17 cellular contexts compared by ENCODE assay signal in genomic region chr6:21752054-21752811, GRCh38.
DNase-seq lines count a peak whose midpoint lies in the region; ATAC-seq and TF ChIP-seq lines count a peak whose summit lies in the region.
"Had no signal": no experiment of that assay in that cellular context is flagged by ENCODE, and none has a peak within 500 bp of the region (broad histone marks: within the 10 kb centered on the region; RNA-seq: fewer than 3 reads in every experiment).

No MANE protein-coding gene starts in this region.

- 80% methylated on average over 4 of the region's 4 CpGs for WGBS in right lobe of liver (ENCODE audit: insufficient coverage, low coverage, low lambda C conversion rate, missing lambda C conversion rate)

- POLR2A ChIA-PET in HEK293 (lab: Yijun Ruan, JAX): interaction anchor here (0.7 to 8.1 kb wide), 3 partner anchors 8 to 159 kb away, joined by 3 to 141 read pairs (median 4); partner anchors contain the start of gene SOX4

- peak overlapping the region; percentile 26; the same call in 1 of the 2 replicates for H3K27ac ChIP-seq in HEK293 (ENCODE audit: extremely low read depth, low read depth, low read length)
- no peak overlapping the region for H3K27ac ChIP-seq in right lobe of liver
- H3K27ac ChIP-seq: left ventricle myocardium inferior had no signal

- no peak for TF ChIP-seq CTCF in AG10803 (conservative IDR thresholded peaks at IDR 0.05; ENCODE audit: low read length)
- TF ChIP-seq CTCF in HEK293 (tag by site-specific recombination; IDR thresholded peaks at IDR 0.05): no peak
- TF ChIP-seq CTCF in right lobe of liver (IDR thresholded peaks at IDR 0.05): no peak

- intact Hi-C loops in right lobe of liver (cut with DNase I): no loop called here

- no peaks in the 10 kb centered on the region for H3K9me3 ChIP-seq in HEK293 (ENCODE audit: control insufficient read depth, insufficient read depth, low read depth, low read length)
- H3K9me3 ChIP-seq in adipocyte (ENCODE audit: control insufficient read depth, low read length): no peaks in the 10 kb centered on the region
- no peaks in the 10 kb centered on the region for H3K9me3 ChIP-seq in right lobe of liver
- H3K9me3 ChIP-seq: left ventricle myocardium inferior had no signal

- TF ChIP-seq POLR2A in right lobe of liver (IDR thresholded peaks at IDR 0.05): no peak

- H3K4me3 ChIP-seq in AG10803 (ENCODE audit: low read length) (no peak overlapping the region), HEK293 (ENCODE audit: low read depth, low read length) (no peak overlapping the region), adipocyte (ENCODE audit: low read length) (no peak overlapping the region), right lobe of liver (no peak overlapping the region)
- H3K4me3 ChIP-seq: left ventricle myocardium inferior had no signal

- H3K9ac ChIP-seq in adipocyte (ENCODE audit: low read length): no peak overlapping the region

- H3K27me3 ChIP-seq in adipocyte (replicated peaks; ENCODE audit: control insufficient read depth, insufficient read depth, low read length): no peaks in the 10 kb centered on the region
- H3K27me3 ChIP-seq in right lobe of liver: no peaks in the 10 kb centered on the region

- H3K4me1 ChIP-seq in HEK293 (ENCODE audit: control insufficient read depth, insufficient read depth, low read length) (peaks cover 63% of the 10 kb centered on the region), adipocyte (ENCODE audit: control insufficient read depth, insufficient read depth, low read length) (no peaks in the 10 kb centered on the region), right lobe of liver (no peaks in the 10 kb centered on the region)

- H3K36me3 ChIP-seq in HEK293 (ENCODE audit: control insufficient read depth in 2 of 2, insufficient read depth in 1 of 2, low read length in 2 of 2) (no peaks in the 10 kb centered on the region), adipocyte (ENCODE audit: control insufficient read depth, insufficient read depth, low read length, severe bottlenecking) (no peaks in the 10 kb centered on the region), right lobe of liver (no peaks in the 10 kb centered on the region)
- H3K36me3 ChIP-seq: left ventricle myocardium inferior had no signal

- CTCF ChIA-PET in HEK293 (lab: Yijun Ruan, JAX): interaction anchor here (0.5 to 0.7 kb wide), 4 partner anchors 127 to 312 kb away, joined by 4 to 5 read pairs (median 4); no protein-coding TSS in a partner anchor

- in situ Hi-C loops in ACHN (cut with HindIII; ENCODE audit: low pct_ligation_motif_present, low pct_unique_long_range_greater_than_20kb, low sequenced_read_pairs): no loop called here

- peak; percentile 27 for DNase-seq in AG10803 (ENCODE audit: low read depth)
- DNase-seq in adipocyte (ENCODE audit: low read depth): peak; percentile 7
- DNase-seq in islet precursor cell: peak; percentile 75
- DNase-seq in right lobe of liver: no peak
- DNase-seq in stimulated activated CD4-positive, alpha-beta T cell treated with anti-CD3 and anti-CD28 coated beads, Interleukin-2, amount 100 ng/mL, for 48 hours: no peak
- no peak for DNase-seq in ACHN
- DNase-seq: activated CD8-positive, alpha-beta memory T cell treated with anti-CD3 and anti-CD28 coated beads for 24 hours; activated effector memory CD4-positive, alpha-beta T cell treated with Interleukin-2 at 50 U/mL for 16 hours; aorta; cortex of kidney; hippocampal formation; left ventricle myocardium inferior; NCI-H1694 treated with DMSO at 0.1 percent for 48 hours; NCI-H524 treated with DMSO at 0.1 percent for 48 hours; OCI-M1 had no signal

- ATAC-seq in GM19452 (IDR thresholded peaks at IDR 0.05; ENCODE audit: unreplicated experiment) (no peak), right lobe of liver (no peak)

TF ChIP-seq in HEK293, 187 proteins besides CTCF, POLR2A, EP300 and RAD21:
- TF ChIP-seq ZNF639 (tag by site-specific recombination; IDR thresholded peaks at IDR 0.05): no peak
- no peak for TF ChIP-seq ZNF561 (tag by site-specific recombination; IDR thresholded peaks at IDR 0.05; ENCODE audit: borderline replicate concordance)
- TF ChIP-seq OSR2 (tag by site-specific recombination; IDR thresholded peaks at IDR 0.05): peak; percentile 59
- peak; percentile 10; the same call in 1 of the 2 replicates for TF ChIP-seq ZNF362 (tag by site-specific recombination; IDR thresholded peaks at IDR 0.05)
- TF ChIP-seq BCL6B (tag by site-specific recombination; IDR thresholded peaks at IDR 0.05): no peak
- TF ChIP-seq IKZF3 (tag by site-specific recombination; IDR thresholded peaks at IDR 0.05): peak; percentile 51; the same call in 1 of the 2 replicates
- no peak for TF ChIP-seq ZNF610 (tag by site-specific recombination; IDR thresholded peaks at IDR 0.05; ENCODE audit: borderline replicate concordance)
- TF ChIP-seq PRDM10 (tag by site-specific recombination; IDR thresholded peaks at IDR 0.05): peak; percentile 56

Comparison
In these comparisons a context has a peak if more than half of its experiments do, and no peak if none do; other contexts are left out.
1. DNase-seq: peak in AG10803 (single experiment), adipocyte (single experiment) and islet precursor cell (single experiment); none in right lobe of liver (0 of 3), stimulated activated CD4-positive, alpha-beta T cell treated with anti-CD3 and anti-CD28 coated beads, Interleukin-2, amount 100 ng/mL, for 48 hours (0 of 2) and ACHN (single experiment).